Comparison of ENCODE assay signal across 17 cellular contexts in the genomic region with DNA sequence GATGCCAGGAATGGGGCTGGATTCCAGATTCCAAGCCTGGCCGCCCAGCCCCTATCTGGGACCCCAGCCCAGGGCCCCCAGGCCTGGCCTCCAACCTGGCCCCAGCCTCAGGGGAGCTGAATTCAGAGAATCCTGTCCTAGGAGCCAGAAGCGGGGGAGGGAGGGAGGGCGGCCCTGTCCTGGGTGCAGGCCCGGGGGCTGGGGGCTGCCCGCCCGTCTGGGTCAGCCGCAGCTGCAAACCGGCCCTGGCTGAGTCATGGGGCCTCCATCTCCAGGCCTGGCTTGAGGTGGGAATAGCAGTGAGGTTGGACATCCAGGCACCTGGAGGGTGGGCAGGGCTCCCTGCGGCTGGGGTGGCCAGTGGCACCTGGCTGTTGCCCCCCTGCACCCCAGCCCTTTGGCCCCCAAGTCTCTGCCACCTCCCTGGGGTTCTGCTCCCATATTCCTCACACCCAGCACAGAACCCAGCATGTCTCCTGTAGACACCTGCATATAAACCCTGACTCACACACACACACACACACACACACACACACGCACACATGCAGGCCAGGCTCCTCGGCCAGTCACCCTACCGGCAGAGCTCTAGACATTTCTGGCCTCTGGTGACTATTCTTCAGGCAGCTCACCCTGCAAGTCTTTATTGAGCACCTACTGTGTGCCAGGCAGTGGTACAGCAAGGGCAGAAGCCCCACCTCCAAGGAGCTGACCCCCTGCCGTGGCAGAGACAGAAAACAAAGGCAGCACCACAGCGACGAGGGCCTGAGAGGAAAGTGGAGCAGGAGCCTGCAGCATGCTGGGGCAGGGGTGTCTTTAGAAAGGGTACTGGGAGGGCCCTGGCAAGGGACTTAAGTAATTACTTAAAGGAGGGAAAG. TPM values are rescaled to one million over a fixed set of nuclear protein-coding genes. Genes with fewer than 3 reads are reported as not detected.
DNase-seq lines count a peak whose midpoint lies in the region; ATAC-seq and TF ChIP-seq lines count a peak whose summit lies in the region.
"Had no signal": no experiment of that assay in that cellular context is flagged by ENCODE, and none has a peak within 500 bp of the region (broad histone marks: within the 10 kb centered on the region; RNA-seq: fewer than 3 reads in every experiment).

No MANE protein-coding gene starts in this region.

- in situ Hi-C loops in astrocyte of the spinal cord (cut with HindIII; ENCODE audit: low sequenced_read_pairs) (no loop called here), GM13977 (cut with MboI; ENCODE audit: low pct_unique_long_range_greater_than_20kb, low sequenced_read_pairs, unreplicated experiment) (no loop called here)

- no peaks in the 10 kb centered on the region for H3K9me2 ChIP-seq in Karpas-422 (replicated peaks; ENCODE audit: insufficient read depth, low read length)

- H3K27ac Mint-ChIP-seq in memory B cell = peak overlapping the region; percentile 78
- H3K27ac Mint-ChIP-seq: CD4-positive, alpha-beta T cell had no signal

- no peaks in the 10 kb centered on the region for H4K20me1 ChIP-seq in Karpas-422 (ENCODE audit: insufficient read depth, low read depth, low read length)

- H3K4me1 ChIP-seq in Karpas-422 (ENCODE audit: low read length) = no peaks in the 10 kb centered on the region

- H3K36me3 Mint-ChIP-seq in memory B cell = peaks cover 14% of the 10 kb centered on the region
- H3K36me3 Mint-ChIP-seq: activated naive CD4-positive, alpha-beta T cell treated with anti-CD3 and anti-CD28 coated beads, Interleukin-2, amount 50 U/mL, for 72 hours had no signal

- H3K79me2 ChIP-seq in Karpas-422 (ENCODE audit: low read length) = no peaks in the 10 kb centered on the region

- H3K27ac ChIP-seq in Karpas-422 (ENCODE audit: low read length) = no peak overlapping the region
- H3K27ac ChIP-seq: left ventricle myocardium inferior had no signal

- ATAC-seq in memory B cell (ENCODE audit: low read depth) (no peak), HG02884 (IDR thresholded peaks at IDR 0.05; ENCODE audit: unreplicated experiment) (no peak)
- ATAC-seq: activated naive CD4-positive, alpha-beta T cell treated with anti-CD3 and anti-CD28 coated beads, Interleukin-2, amount 50 U/mL, for 72 hours had no signal

- no peaks in the 10 kb centered on the region for H3K9me3 ChIP-seq in Karpas-422 (ENCODE audit: low read length)
- H3K9me3 ChIP-seq: left ventricle myocardium inferior had no signal

- no peaks in the 10 kb centered on the region for H3K27me3 Mint-ChIP-seq in memory B cell
- H3K27me3 Mint-ChIP-seq: CD4-positive, alpha-beta T cell had no signal

- no peaks in the 10 kb centered on the region for H3K9me3 Mint-ChIP-seq in memory B cell
- H3K9me3 Mint-ChIP-seq: activated naive CD4-positive, alpha-beta T cell treated with anti-CD3 and anti-CD28 coated beads, Interleukin-2, amount 50 U/mL, for 72 hours; CD4-positive, alpha-beta T cell had no signal

- H3K4me3 Mint-ChIP-seq in memory B cell = no peak overlapping the region
- H3K4me3 Mint-ChIP-seq: CD4-positive, alpha-beta T cell had no signal

- no peaks in the 10 kb centered on the region for H3K27me3 ChIP-seq in Karpas-422 (ENCODE audit: low read length)

- DNase-seq in A172 (ENCODE audit: low spot score) (peak; percentile 52), HT1080 (ENCODE audit: low read depth) (peak; percentile 61), astrocyte of the spinal cord (ENCODE audit: low read depth, low spot score) (peak; percentile 61), memory B cell (ENCODE audit: low spot score in 2 of 2) (no peak), NCI-H1048 (lab: John Stamatoyannopoulos, UW) (no peak), GM13977 (ENCODE audit: low spot score) (no peak), Karpas-422 (no peak)
- DNase-seq: CD4-positive, alpha-beta T cell; central memory CD4-positive, alpha-beta T cell; DND-41; effector CD8-positive, alpha-beta T cell; foreskin fibroblast; left ventricle myocardium inferior; NCI-H1694; stimulated activated naive CD4-positive, alpha-beta T cell had no signal

- no peak overlapping the region for H3K4me2 ChIP-seq in Karpas-422 (ENCODE audit: low read depth, low read length, poor library complexity, severe bottlenecking)

- no peaks in the 10 kb centered on the region for H3K36me3 ChIP-seq in Karpas-422 (ENCODE audit: insufficient read depth, low read length)
- H3K36me3 ChIP-seq: left ventricle myocardium inferior had no signal

- H2AFZ ChIP-seq in Karpas-422 (ENCODE audit: low read length) = no peak overlapping the region

- peaks cover 7% of the 10 kb centered on the region for H3K4me1 Mint-ChIP-seq in memory B cell

- no peak for TF ChIP-seq CTCF in astrocyte of the spinal cord (IDR thresholded peaks at IDR 0.05; ENCODE audit: low read depth, low read length)
- TF ChIP-seq CTCF in GM13977 (IDR thresholded peaks at IDR 0.05; ENCODE audit: extremely low read depth, insufficient read depth, missing control alignments) = no peak

- no peak overlapping the region for H3K4me3 ChIP-seq in astrocyte of the spinal cord (ENCODE audit: low read depth, low read length)
- no peak overlapping the region for H3K4me3 ChIP-seq in Karpas-422 (ENCODE audit: low read length)
- H3K4me3 ChIP-seq: left ventricle myocardium inferior had no signal

- H3K9ac ChIP-seq in Karpas-422 (ENCODE audit: low read length) = no peak overlapping the region

RNA-seq across cellular contexts. Expression of gene CDKN1C, which starts 50.4 kb away (rescaled TPM):
- total RNA-seq in A172 (2014; rRNA removed; shearing (Covaris generic)) = 32.5 and 40.5 TPM in 2 replicates
- total RNA-seq in HT1080 (2014; rRNA removed; shearing (Covaris generic)) = 2.1 and 4.4 TPM in 2 replicates
- polyA plus RNA-seq in HT1080 (2015; cell fraction: cytosol; rRNA removed) = 0.86 and 1.7 TPM in 2 replicates
- 1.3 and 1.5 TPM in 2 replicates for polyA plus RNA-seq in HT1080 (2015; cell fraction: nucleus; rRNA removed)
- not detected in 2 replicates for total RNA-seq in Karpas-422 (2014; rRNA removed; shearing (Covaris generic); ENCODE audit: low replicate concordance)

Comparison
In these comparisons a context has a peak if more than half of its experiments do, and no peak if none do; other contexts are left out.
1. DNase-seq: peak in A172 (single experiment), HT1080 (single experiment) and astrocyte of the spinal cord (single experiment); none in memory B cell (0 of 2), NCI-H1048 (single experiment), GM13977 (single experiment) and Karpas-422 (single experiment).